ENCODE assay signal across 30 cellular contexts in genomic region chr5:142896325-142897007, GRCh38.
DNase-seq lines count a peak whose midpoint lies in the region; ATAC-seq and TF ChIP-seq lines count a peak whose summit lies in the region.
"Had no signal": no experiment of that assay in that cellular context is flagged by ENCODE, and none has a peak within 500 bp of the region (broad histone marks: within the 10 kb centered on the region; RNA-seq: fewer than 3 reads in every experiment).

No MANE protein-coding gene starts in this region.

- peaks cover 10% of the 10 kb centered on the region; the same call in 1 of the 2 replicates for H3K36me3 ChIP-seq in HUES64 (ENCODE audit: insufficient read depth, low read length)
- H3K36me3 ChIP-seq: ovary, transverse colon had no signal

- H3K4me1 ChIP-seq in HUES64 (ENCODE audit: insufficient read depth, low read length): peaks cover 51% of the 10 kb centered on the region
- peaks cover 7% of the 10 kb centered on the region for H3K4me1 ChIP-seq in right cardiac atrium (ENCODE audit: control insufficient read depth, insufficient read depth, low read length)
- H3K4me1 ChIP-seq: Peyer's patch had no signal

- no peaks in the 10 kb centered on the region for H3K27me3 Mint-ChIP-seq in central memory CD8-positive, alpha-beta T cell
- peaks cover 0 to 1% (median 0%) of the 10 kb centered on the region in 3 donors for H3K27me3 Mint-ChIP-seq in CD14-positive monocyte (ENCODE audit: low read depth in 3 of 3)
- H3K27me3 Mint-ChIP-seq: activated naive CD8-positive, alpha-beta T cell; B cell; CD8-positive, alpha-beta memory T cell; T-cell had no signal

- WGBS in HUES64: 60% methylated on average over 1 of the region's 2 CpGs
- 89% methylated on average over 2 of the region's 2 CpGs for WGBS in right cardiac atrium

- peak overlapping the region; percentile 30; the same call in 1 of the 2 replicates for H3K9ac ChIP-seq in HUES64 (ENCODE audit: low read depth, low read length)

- H3K9me3 Mint-ChIP-seq in central memory CD8-positive, alpha-beta T cell: no peaks in the 10 kb centered on the region
- H3K9me3 Mint-ChIP-seq in CD14-positive monocyte: peaks cover 0 to 1% (median 0%) of the 10 kb centered on the region in 7 donors
- H3K9me3 Mint-ChIP-seq: CD8-positive, alpha-beta memory T cell; HFFc6; nephron progenitor cell; T-cell had no signal

- intact Hi-C loops in CD14-positive monocyte (cut with micrococcal nuclease) (no loop called here), right cardiac atrium (cut with DNase I) (no loop called here)

- no peak for TF ChIP-seq CTCF in CD14-positive monocyte (IDR thresholded peaks at IDR 0.05)

- DNase-seq in DMS53 (lab: John Stamatoyannopoulos, UW) (peak; percentile 48), iPS-NIHi11 (ENCODE audit: low spot score) (peak; percentile 49), CD14-positive monocyte (ENCODE audit: low spot score) (no peak), right cardiac atrium (no peak), DMS 273 treated with DMSO at 0.1 percent for 48 hours (lab: John Stamatoyannopoulos, UW) (no peak)
- DNase-seq in central memory CD8-positive, alpha-beta T cell (ENCODE audit: low spot score in 2 of 2): no peak
- DNase-seq in effector CD4-positive, alpha-beta T cell: no peak
- DNase-seq: activated CD4-positive, alpha-beta T cell treated with anti-CD3 and anti-CD28 coated beads for 1 hour; activated CD8-positive, alpha-beta T cell treated with anti-CD3 and anti-CD28 coated beads, Interleukin-2, amount 10 ng/mL, durations not matched to agents 7 days and 5 days; activated effector memory CD4-positive, alpha-beta T cell treated with Interleukin-2 at 50 U/mL for 16 hours; anterior cingulate cortex; CD8-positive, alpha-beta memory T cell; DMS79; NCI-H1048; NCI-H1694; NCI-H510A treated with DMSO at 0.1 percent for 48 hours; nephron progenitor cell; NK-92 treated with Interleukin-12 subunit alpha and Interleukin-12 subunit beta, amount 100 ng/mL, for 24 hours; ovary; Peyer's patch; SIG-M5; stimulated activated CD4-positive, alpha-beta T cell treated with anti-CD3 and anti-CD28 coated beads, Interleukin-2, amount 100 ng/mL, for 24 hours; T-cell; transverse colon had no signal

- H3K27ac ChIP-seq in HUES64 (ENCODE audit: low read depth, low read length) (peak overlapping the region; percentile 89), right cardiac atrium (ENCODE audit: low read length) (no peak overlapping the region)
- H3K27ac ChIP-seq: HL-60, ovary, Peyer's patch, transverse colon had no signal

- H3K4me1 Mint-ChIP-seq in central memory CD8-positive, alpha-beta T cell: peaks cover 24% of the 10 kb centered on the region
- peaks cover 14% of the 10 kb centered on the region for H3K4me1 Mint-ChIP-seq in CD14-positive monocyte
- H3K4me1 Mint-ChIP-seq: B cell, T-cell had no signal

- H3K9me3 ChIP-seq in HUES64 (ENCODE audit: insufficient read depth, low read depth, low read length) (no peaks in the 10 kb centered on the region), right cardiac atrium (ENCODE audit: control insufficient read depth, low read length) (no peaks in the 10 kb centered on the region)
- H3K9me3 ChIP-seq: ovary, Peyer's patch, transverse colon had no signal

- no peak overlapping the region for H3K4me3 ChIP-seq in HUES64 (ENCODE audit: low read length)
- H3K4me3 ChIP-seq in right cardiac atrium (ENCODE audit: low read length): no peak overlapping the region
- H3K4me3 ChIP-seq: lung, ovary, Peyer's patch, transverse colon had no signal

- H3K27ac Mint-ChIP-seq in central memory CD8-positive, alpha-beta T cell (ENCODE audit: low read depth): peak overlapping the region; percentile 49
- H3K27ac Mint-ChIP-seq in CD14-positive monocyte: no peak overlapping the region
- H3K27ac Mint-ChIP-seq: activated CD8-positive, alpha-beta T cell treated with anti-CD3 and anti-CD28 coated beads, Interleukin-2, amount 10 ng/mL, durations not matched to agents 7 days and 5 days; activated naive CD8-positive, alpha-beta T cell; B cell; HFFc6; nephron progenitor cell; T-cell had no signal

- no peak for ATAC-seq in central memory CD8-positive, alpha-beta T cell (replicated peaks; ENCODE audit: extremely low read depth, poor library complexity, severe bottlenecking)
- no peak for ATAC-seq in right cardiac atrium
- ATAC-seq: activated CD8-positive, alpha-beta T cell treated with anti-CD3 and anti-CD28 coated beads, Interleukin-2, amount 10 ng/mL, durations not matched to agents 7 days and 5 days; T-cell had no signal

- H3K36me3 Mint-ChIP-seq in central memory CD8-positive, alpha-beta T cell (ENCODE audit: insufficient read depth): peaks cover 35% of the 10 kb centered on the region
- H3K36me3 Mint-ChIP-seq in CD14-positive monocyte: peaks cover 68 to 74% of the 10 kb centered on the region in 2 donors

- H3K27me3 ChIP-seq in HUES64 (ENCODE audit: insufficient read depth, low read length): no peaks in the 10 kb centered on the region
- H3K27me3 ChIP-seq in right cardiac atrium (ENCODE audit: control insufficient read depth, insufficient read depth): no peaks in the 10 kb centered on the region
- H3K27me3 ChIP-seq: ovary, Peyer's patch, transverse colon had no signal

- no peak overlapping the region for H3K4me3 Mint-ChIP-seq in central memory CD8-positive, alpha-beta T cell
- H3K4me3 Mint-ChIP-seq in CD14-positive monocyte: no peak overlapping the region
- H3K4me3 Mint-ChIP-seq: activated CD8-positive, alpha-beta T cell treated with anti-CD3 and anti-CD28 coated beads, Interleukin-2, amount 10 ng/mL, durations not matched to agents 7 days and 5 days; activated naive CD8-positive, alpha-beta T cell; B cell; CD8-positive, alpha-beta memory T cell; HFFc6; nephron progenitor cell; T-cell had no signal

Comparison
In these comparisons a context has a peak if more than half of its experiments do, and no peak if none do; other contexts are left out.
1. DNase-seq: peak in DMS53 (single experiment) and iPS-NIHi11 (single experiment); none in central memory CD8-positive, alpha-beta T cell (0 of 2), CD14-positive monocyte (single experiment), right cardiac atrium (0 of 3), effector CD4-positive, alpha-beta T cell (single experiment) and DMS 273 treated with DMSO at 0.1 percent for 48 hours (single experiment).